In the genomic region with DNA sequence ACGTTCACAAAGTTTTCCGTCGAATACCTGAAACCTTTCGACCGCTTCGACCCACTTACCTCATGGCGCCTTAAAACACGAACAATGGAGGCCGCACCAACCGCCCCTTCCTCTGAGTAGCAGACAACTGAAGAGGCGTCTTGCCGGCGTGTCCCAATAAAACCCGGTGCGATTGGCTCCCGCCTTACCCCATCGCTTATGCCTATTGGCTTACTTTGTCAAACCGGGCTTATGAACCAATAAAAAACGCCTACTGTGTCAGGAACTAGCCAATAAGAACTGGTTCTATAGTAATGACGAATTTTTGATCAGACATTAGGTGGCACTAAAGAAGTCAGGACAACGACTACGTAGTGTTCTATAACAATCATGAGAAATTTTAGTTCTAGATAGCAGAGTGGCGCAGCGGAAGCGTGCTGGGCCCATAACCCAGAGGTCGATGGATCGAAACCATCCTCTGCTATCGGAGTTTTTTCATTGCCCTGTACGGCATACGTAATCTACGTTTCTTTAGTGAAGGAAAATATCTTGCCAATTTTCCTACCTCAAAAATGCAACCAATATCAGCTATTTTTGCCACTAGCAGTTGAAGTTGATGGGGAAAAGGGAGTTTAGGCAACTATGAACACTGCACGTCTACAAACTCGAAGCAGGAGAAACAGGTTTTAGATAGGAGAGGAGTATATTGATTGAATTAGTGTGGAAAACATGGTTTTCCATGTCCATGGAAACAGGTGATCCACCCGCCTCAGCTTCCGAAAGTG, we compare ENCODE assay signal across 8 cellular contexts. TPM values are rescaled to one million over a fixed set of nuclear protein-coding genes. Genes with fewer than 3 reads are reported as not detected.
DNase-seq lines count a peak whose midpoint lies in the region; ATAC-seq, FAIRE-seq and TF ChIP-seq lines count a peak whose summit lies in the region.

Gene ILF2, minus strand, starts transcription at position 135 of the 764 bp plus-strand sequence. Its CDS starts 71 bp downstream, at position 64.

- peak within 1 kb of the TSS; percentile 96 for H3K27ac ChIP-seq in BLaER1
- peak within 1 kb of the TSS; percentile 81 for H3K27ac ChIP-seq in colonic mucosa

- H3K36me3 ChIP-seq in BLaER1 (peaks cover 38% of the 10 kb centered on the region), colonic mucosa (peaks cover 13% of the 10 kb centered on the region)

- peak; percentile 85 for ATAC-seq in HG03457 (IDR thresholded peaks at IDR 0.05; ENCODE audit: unreplicated experiment)
- peak; percentile 91 for ATAC-seq in left colon

- DNase-seq in GM19239 (ENCODE audit: insufficient read length, low spot score) (peak; percentile 89), NCI-H524 (lab: John Stamatoyannopoulos, UW) (peak; percentile 96 to 99), colonic mucosa (peak; percentile 98), left colon (peak; percentile 96 to 99)
- DNase-seq in activated CD4-positive, alpha-beta T cell treated with anti-CD3 and anti-CD28 coated beads for 4 hours: peak; percentile 95
- DNase-seq in stimulated activated CD4-positive, alpha-beta T cell treated with anti-CD3 and anti-CD28 coated beads, Interleukin-1b, Interleukin-23, amount 100 ng/mL, for 48 hours: peak; percentile 99

- peaks cover 22% of the 10 kb centered on the region for H3K4me1 ChIP-seq in BLaER1
- H3K4me1 ChIP-seq in colonic mucosa: peaks cover 9% of the 10 kb centered on the region

- no peak for TF ChIP-seq CTCF in colonic mucosa (IDR thresholded peaks at IDR 0.05)

- H3K4me2 ChIP-seq in BLaER1: peak within 1 kb of the TSS; percentile 93

- peaks cover 38% of the 10 kb centered on the region for H4K20me1 ChIP-seq in BLaER1

- intact Hi-C loops in colonic mucosa (cut with DNase I) (loop anchor here (10.0 kb wide), 1 partner anchor 314 kb away; the partner anchor contains the start of gene RAB13), left colon (cut with DNase I, micrococcal nuclease) (loop anchor here in 1 of 2 donors (10.0 kb wide), 1 partner anchor 314 kb away; the partner anchor contains the start of gene RAB13)

- H3K27me3 ChIP-seq in BLaER1: no peaks in the 10 kb centered on the region
- H3K27me3 ChIP-seq in colonic mucosa: no peaks in the 10 kb centered on the region

- FAIRE-seq in GM19239 (lab: Jason Lieb, UNC): peak; percentile 99

- H3K9ac ChIP-seq in BLaER1 (peak within 1 kb of the TSS; percentile 97), colonic mucosa (ENCODE audit: low read depth in 2 of 2, low read length in 2 of 2) (peak within 1 kb of the TSS; percentile 90 to 95)

- H3K9me3 ChIP-seq in BLaER1: no peaks in the 10 kb centered on the region
- H3K9me3 ChIP-seq in colonic mucosa: no peaks in the 10 kb centered on the region

- peak within 1 kb of the TSS; percentile 86 for H3K4me3 ChIP-seq in BLaER1
- peak within 1 kb of the TSS; percentile 93 for H3K4me3 ChIP-seq in colonic mucosa

RNA-seq across cellular contexts. Expression of gene ILF2, which starts in this region (rescaled TPM):
- total RNA-seq in colonic mucosa (100 to 1,000 TPM; 105 to 171 TPM), left colon (100 to 1,000 TPM in 1 of 2 donors, 10 to 100 TPM in 1; 93.1 to 113 TPM)

Comparison
In these comparisons a context has a peak if more than half of its experiments do, and no peak if none do; other contexts are left out.
1. Peak in every context shown above with its lines: DNase-seq, ATAC-seq, H3K4me3 ChIP-seq and H3K27ac ChIP-seq.